15 cellular contexts compared by ENCODE assay signal in genomic region chr3:114550155-114550554, GRCh38.
"Had no signal": no experiment of that assay in that cellular context is flagged by ENCODE, and none has a peak within 500 bp of the region (broad histone marks: within the 10 kb centered on the region; RNA-seq: fewer than 3 reads in every experiment).

No MANE protein-coding gene starts in this region.

- H3K27ac ChIP-seq: breast epithelium, lower lobe of right lung, neural progenitor cell, pancreas, thyroid gland, vagina had no signal

- H3K4me3 Mint-ChIP-seq: mesothelial cell of epicardium; neural progenitor cell; stimulated activated effector memory CD8-positive, alpha-beta T cell treated with anti-CD3 and anti-CD28 coated beads, Interleukin-12 subunit alpha, Interleukin-12 subunit beta, amount 100 ng/mL, for 72 hours; T-helper 2 cell treated with Interferon-gamma antibody and Interleukin-4, amounts not matched to agents 5 μg/mL and 100 μg/mL, for 36 hours had no signal

- H3K36me3 ChIP-seq: breast epithelium, lower lobe of right lung, neural progenitor cell, pancreas, thyroid gland, vagina had no signal

- H3K9ac ChIP-seq: neural progenitor cell had no signal

- H3K4me2 ChIP-seq: neural progenitor cell had no signal

- H3K9me3 ChIP-seq: breast epithelium, lower lobe of right lung, pancreas, thyroid gland, vagina had no signal

- H3K27ac Mint-ChIP-seq: activated T-helper 2 cell treated with anti-CD3 and anti-CD28 coated beads, Interferon-gamma antibody, Interleukin-2, Interleukin-4, amounts not matched to agents 10 μg/mL and 5 μg/mL and 100 μg/mL, durations not matched to agents 14 hours and 24 hours and 36 hours; mesothelial cell of epicardium; neural progenitor cell; stimulated activated effector memory CD8-positive, alpha-beta T cell treated with anti-CD3 and anti-CD28 coated beads, Interleukin-12 subunit alpha, Interleukin-12 subunit beta, amount 100 ng/mL, for 72 hours; T-helper 2 cell treated with Interferon-gamma antibody and Interleukin-4, amounts not matched to agents 5 μg/mL and 100 μg/mL, for 36 hours had no signal

- H3K4me1 ChIP-seq: breast epithelium, lower lobe of right lung, neural progenitor cell, pancreas had no signal

- FAIRE-seq: colon, pancreas had no signal

- H3K4me1 Mint-ChIP-seq: mesothelial cell of epicardium; neural progenitor cell; stimulated activated effector memory CD8-positive, alpha-beta T cell treated with anti-CD3 and anti-CD28 coated beads, Interleukin-12 subunit alpha, Interleukin-12 subunit beta, amount 100 ng/mL, for 72 hours had no signal

- H2AFZ ChIP-seq: neural progenitor cell had no signal

- H3K9me3 Mint-ChIP-seq: activated T-helper 2 cell treated with anti-CD3 and anti-CD28 coated beads, Interferon-gamma antibody, Interleukin-2, Interleukin-4, amounts not matched to agents 10 μg/mL and 5 μg/mL and 100 μg/mL, durations not matched to agents 14 hours and 24 hours and 36 hours; mesothelial cell of epicardium; neural progenitor cell; stimulated activated effector memory CD8-positive, alpha-beta T cell treated with anti-CD3 and anti-CD28 coated beads, Interleukin-12 subunit alpha, Interleukin-12 subunit beta, amount 100 ng/mL, for 72 hours; T-helper 2 cell treated with Interferon-gamma antibody and Interleukin-4, amounts not matched to agents 5 μg/mL and 100 μg/mL, for 36 hours had no signal

- H3K36me3 Mint-ChIP-seq: mesothelial cell of epicardium; neural progenitor cell; stimulated activated effector memory CD8-positive, alpha-beta T cell treated with anti-CD3 and anti-CD28 coated beads, Interleukin-12 subunit alpha, Interleukin-12 subunit beta, amount 100 ng/mL, for 72 hours had no signal

- H3K4me3 ChIP-seq: breast epithelium, lower lobe of right lung, neural progenitor cell, pancreas, thyroid gland, vagina had no signal

- H3K27me3 ChIP-seq: breast epithelium, neural progenitor cell, pancreas, thyroid gland, vagina had no signal

- DNase-seq: activated CD4-positive, alpha-beta T cell treated with anti-CD3 and anti-CD28 coated beads, Interleukin-2, amount 50 U/mL, for 1 hour; activated naive CD4-positive, alpha-beta T cell treated with anti-CD3 and anti-CD28 coated beads, Interleukin-2, amount 50 U/mL, for 16 hours; amygdala; hypothalamus; lower lobe of right lung; pancreas; thyroid gland had no signal

- ATAC-seq: lower lobe of right lung; pancreas; stimulated activated effector memory CD8-positive, alpha-beta T cell treated with anti-CD3 and anti-CD28 coated beads, Interleukin-12 subunit alpha, Interleukin-12 subunit beta, amount 100 ng/mL, for 72 hours had no signal
